ENCODE assay signal across 8 cellular contexts in genomic region chr6:27156874-27157460, GRCh38.
DNase-seq lines count a peak whose midpoint lies in the region; ATAC-seq and TF ChIP-seq lines count a peak whose summit lies in the region.

No MANE protein-coding gene starts in this region.

- no peaks in the 10 kb centered on the region for H3K79me2 ChIP-seq in neural cell (replicated peaks; ENCODE audit: insufficient read depth, low read length)

- no peaks in the 10 kb centered on the region for H3K9me2 ChIP-seq in neural cell (ENCODE audit: insufficient read depth, low read length)

- peaks cover 20% of the 10 kb centered on the region for H3K4me1 Mint-ChIP-seq in Calu3 (ENCODE audit: low read depth, unreplicated experiment)

- H2AFZ ChIP-seq in neural cell (ENCODE audit: low read depth, low read length): no peak overlapping the region

- no peak overlapping the region for H3K9ac ChIP-seq in neural cell (ENCODE audit: low read length)

- H3K36me3 ChIP-seq in ectodermal cell (ENCODE audit: control insufficient read depth, insufficient read depth, low read length) (no peaks in the 10 kb centered on the region), neural cell (ENCODE audit: insufficient read depth, low read length) (no peaks in the 10 kb centered on the region)

- ATAC-seq in HG02840 (IDR thresholded peaks at IDR 0.05; ENCODE audit: low FRiP score, unreplicated experiment) (no peak), esophagus mucosa (no peak)

- TF ChIP-seq RAD21 in neural cell (conservative IDR thresholded peaks at IDR 0.05): no peak

- no peaks in the 10 kb centered on the region for H3K9me3 ChIP-seq in ectodermal cell (ENCODE audit: control insufficient read depth, low read length)
- H3K9me3 ChIP-seq in neural cell (ENCODE audit: low read length): no peaks in the 10 kb centered on the region

- H3K4me3 Mint-ChIP-seq in Calu3 (ENCODE audit: low read depth, unreplicated experiment): peak overlapping the region; percentile 81

- DNase-seq in Calu3 (no peak), KBM-7 (peak; percentile 38), NK-92 (lab: John Stamatoyannopoulos, UW; ENCODE audit: unreplicated experiment) (no peak), NCI-H187 treated with DMSO at 0.1 percent for 48 hours (lab: John Stamatoyannopoulos, UW) (no peak)

- no peak overlapping the region for H3K27ac ChIP-seq in ectodermal cell (ENCODE audit: insufficient read depth, low read depth, low read length, poor library complexity, severe bottlenecking)
- H3K27ac ChIP-seq in neural cell (ENCODE audit: low read length): no peak overlapping the region

- TF ChIP-seq EP300 in neural cell (conservative IDR thresholded peaks at IDR 0.05; ENCODE audit: poor library complexity, severe bottlenecking): no peak

- H3K4me3 ChIP-seq in ectodermal cell (ENCODE audit: insufficient read depth, low read depth, low read length) (peak overlapping the region; percentile 52), neural cell (ENCODE audit: low read length) (peak overlapping the region; percentile 57)

- CTCF ChIA-PET in Calu3 (lab: Charles Lee): interaction anchor here (0.6 to 1.2 kb wide), 3 partner anchors 10 to 30 kb away, joined by 4 to 14 read pairs (median 4); a partner anchor contains a TSS

- peak overlapping the region; percentile 79 for H3K27ac Mint-ChIP-seq in Calu3 (ENCODE audit: unreplicated experiment)

- no peaks in the 10 kb centered on the region for H3K9me3 Mint-ChIP-seq in Calu3 (ENCODE audit: low read depth, unreplicated experiment)

- H3K36me3 Mint-ChIP-seq in Calu3 (ENCODE audit: insufficient read depth, unreplicated experiment): peaks cover 19% of the 10 kb centered on the region

- no peak overlapping the region for H3K4me2 ChIP-seq in neural cell (ENCODE audit: low read length)

- in situ Hi-C loops in KBM-7 (cut with MboI; ENCODE audit: low pct_unique_long_range_greater_than_20kb, low sequenced_read_pairs): loop anchor here (25.0 kb wide), 1 partner anchor 655 kb away; a partner anchor contains a TSS

- H3K4me1 ChIP-seq in ectodermal cell (ENCODE audit: control insufficient read depth, insufficient read depth, low read length): no peaks in the 10 kb centered on the region

- intact Hi-C loops in Calu3 (cut with micrococcal nuclease; ENCODE audit: unreplicated experiment): loop anchor here (1.0 kb wide), 1 partner anchor 30 kb away; no protein-coding TSS in a partner anchor

- H4K20me1 ChIP-seq in neural cell (ENCODE audit: insufficient read depth): no peaks in the 10 kb centered on the region

- no peaks in the 10 kb centered on the region for H3K27me3 Mint-ChIP-seq in Calu3 (ENCODE audit: unreplicated experiment)

- 31 to 32% methylated on average over 15 of the region's 15 CpGs for WGBS in ectodermal cell, 2 experiments

- BruUV-seq in Calu3 (replicated peaks; lab: Mats Ljungman, UMichigan): no TSS peak

- H3F3A ChIP-seq in neural cell (ENCODE audit: insufficient read depth, low read length, poor library complexity, severe bottlenecking): no peaks in the 10 kb centered on the region

- no peak for TF ChIP-seq CTCF in Calu3 (IDR thresholded peaks at IDR 0.05; ENCODE audit: unreplicated experiment)
- TF ChIP-seq CTCF in neural cell (IDR thresholded peaks at IDR 0.05; ENCODE audit: poor library complexity, severe bottlenecking): no peak

- H3K27me3 ChIP-seq in ectodermal cell (ENCODE audit: control insufficient read depth, insufficient read depth, low read length, poor library complexity, severe bottlenecking) (peaks cover 20% of the 10 kb centered on the region), neural cell (ENCODE audit: insufficient read depth, low read depth, low read length) (peaks cover 26% of the 10 kb centered on the region)

TF ChIP-seq in neural cell, 6 proteins besides CTCF, POLR2A, EP300 and RAD21:
- TF ChIP-seq EZH2 (IDR thresholded peaks at IDR 0.05; ENCODE audit: borderline replicate concordance, insufficient read depth, low read length, poor library complexity, severe bottlenecking): no peak
- TF ChIP-seq, protein P1, sequence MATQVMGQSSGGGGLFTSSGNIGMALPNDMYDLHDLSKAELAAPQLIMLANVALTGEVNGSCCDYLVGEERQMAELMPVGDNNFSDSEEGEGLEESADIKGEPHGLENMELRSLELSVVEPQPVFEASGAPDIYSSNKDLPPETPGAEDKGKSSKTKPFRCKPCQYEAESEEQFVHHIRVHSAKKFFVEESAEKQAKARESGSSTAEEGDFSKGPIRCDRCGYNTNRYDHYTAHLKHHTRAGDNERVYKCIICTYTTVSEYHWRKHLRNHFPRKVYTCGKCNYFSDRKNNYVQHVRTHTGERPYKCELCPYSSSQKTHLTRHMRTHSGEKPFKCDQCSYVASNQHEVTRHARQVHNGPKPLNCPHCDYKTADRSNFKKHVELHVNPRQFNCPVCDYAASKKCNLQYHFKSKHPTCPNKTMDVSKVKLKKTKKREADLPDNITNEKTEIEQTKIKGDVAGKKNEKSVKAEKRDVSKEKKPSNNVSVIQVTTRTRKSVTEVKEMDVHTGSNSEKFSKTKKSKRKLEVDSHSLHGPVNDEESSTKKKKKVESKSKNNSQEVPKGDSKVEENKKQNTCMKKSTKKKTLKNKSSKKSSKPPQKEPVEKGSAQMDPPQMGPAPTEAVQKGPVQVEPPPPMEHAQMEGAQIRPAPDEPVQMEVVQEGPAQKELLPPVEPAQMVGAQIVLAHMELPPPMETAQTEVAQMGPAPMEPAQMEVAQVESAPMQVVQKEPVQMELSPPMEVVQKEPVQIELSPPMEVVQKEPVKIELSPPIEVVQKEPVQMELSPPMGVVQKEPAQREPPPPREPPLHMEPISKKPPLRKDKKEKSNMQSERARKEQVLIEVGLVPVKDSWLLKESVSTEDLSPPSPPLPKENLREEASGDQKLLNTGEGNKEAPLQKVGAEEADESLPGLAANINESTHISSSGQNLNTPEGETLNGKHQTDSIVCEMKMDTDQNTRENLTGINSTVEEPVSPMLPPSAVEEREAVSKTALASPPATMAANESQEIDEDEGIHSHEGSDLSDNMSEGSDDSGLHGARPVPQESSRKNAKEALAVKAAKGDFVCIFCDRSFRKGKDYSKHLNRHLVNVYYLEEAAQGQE (IDR thresholded peaks at IDR 0.05; ENCODE audit: borderline replicate concordance): no peak
- TF ChIP-seq TAF1 (IDR thresholded peaks at IDR 0.05; ENCODE audit: low read depth): no peak
- TF ChIP-seq MXI1 (conservative IDR thresholded peaks at IDR 0.05; ENCODE audit: poor library complexity, severe bottlenecking): no peak
